ENCODE assay signal across 13 cellular contexts in genomic region chr17:30805944-30806456, GRCh38. TPM values are rescaled to one million over a fixed set of nuclear protein-coding genes. Genes with fewer than 3 reads are reported as not detected.
DNase-seq lines count a peak whose midpoint lies in the region; ATAC-seq and TF ChIP-seq lines count a peak whose summit lies in the region.
"Had no signal": no experiment of that assay in that cellular context is flagged by ENCODE, and none has a peak within 500 bp of the region (broad histone marks: within the 10 kb centered on the region; RNA-seq: fewer than 3 reads in every experiment).

No MANE protein-coding gene starts in this region.

- DNase-seq in CD8-positive, alpha-beta memory T cell = peak in 1 of 5 donors; percentile 36
- DNase-seq in HL-60 (ENCODE audit: low read depth in 1 of 2, low spot score in 1 of 2) (no peak), natural killer cell (no peak), GM10266 (ENCODE audit: extremely low spot score) (no peak)
- DNase-seq: caudate nucleus, NCI-H2107, Right ventricle myocardium superior, upper lobe of left lung had no signal

- H3K4me3 ChIP-seq in CD8-positive, alpha-beta memory T cell (ENCODE audit: low read length) = no peak overlapping the region
- no peak overlapping the region for H3K4me3 ChIP-seq in HL-60 (replicated peaks; ENCODE audit: insufficient read depth, low read length)
- H3K4me3 ChIP-seq: lung, prostate gland, upper lobe of left lung had no signal

- H3K4me3 Mint-ChIP-seq in CD8-positive, alpha-beta memory T cell = peak overlapping the region in 4 of 7 donors; percentile 1 to 50 (median 30)
- peak overlapping the region; percentile 27 for H3K4me3 Mint-ChIP-seq in activated T-helper 17 cell treated with anti-CD3 and anti-CD28 coated beads, Interleukin-2, amount 50 U/mL, for 72 hours
- H3K4me3 Mint-ChIP-seq in natural killer cell = peak overlapping the region; percentile 45

- POLR2A ChIA-PET in CD8-positive, alpha-beta memory T cell (lab: Charles Lee) = interaction anchor here (1.3 kb wide), 1 partner anchor 19 kb away, joined by 8 read pairs; the partner anchor contains the start of gene CRLF3

- H3K9me3 ChIP-seq in CD8-positive, alpha-beta memory T cell (ENCODE audit: low read length) = no peaks in the 10 kb centered on the region
- H3K9me3 ChIP-seq: prostate gland, upper lobe of left lung had no signal

- peak overlapping the region; percentile 38 to 96 (median 77) for H3K27ac Mint-ChIP-seq in CD8-positive, alpha-beta memory T cell
- H3K27ac Mint-ChIP-seq in activated T-helper 17 cell treated with anti-CD3 and anti-CD28 coated beads, Interleukin-2, amount 50 U/mL, for 72 hours = peak overlapping the region; percentile 71
- peak overlapping the region; percentile 48 to 96 for H3K27ac Mint-ChIP-seq in natural killer cell

- ATAC-seq in activated T-helper 17 cell treated with anti-CD3 and anti-CD28 coated beads, Interleukin-2, amount 50 U/mL, for 72 hours (replicated peaks) = no peak
- ATAC-seq in natural killer cell (no peak), HG03469 (IDR thresholded peaks at IDR 0.05; ENCODE audit: unreplicated experiment) (no peak), HG03378 (IDR thresholded peaks at IDR 0.05; ENCODE audit: unreplicated experiment) (no peak)

- CTCF ChIA-PET in CD8-positive, alpha-beta memory T cell (lab: Charles Lee) = interaction anchor here (1.1 to 4.0 kb wide), 3 partner anchors 20 to 39 kb away, joined by 3 to 58 read pairs (median 4); partner anchors contain the start of gene CRLF3

- H3K4me1 Mint-ChIP-seq in CD8-positive, alpha-beta memory T cell = peaks cover 46 to 66% (median 59%) of the 10 kb centered on the region in 3 donors
- H3K4me1 Mint-ChIP-seq in activated T-helper 17 cell treated with anti-CD3 and anti-CD28 coated beads, Interleukin-2, amount 50 U/mL, for 72 hours = peaks cover 15% of the 10 kb centered on the region
- peaks cover 28 to 42% of the 10 kb centered on the region in 2 donors for H3K4me1 Mint-ChIP-seq in natural killer cell

- peaks cover 28% of the 10 kb centered on the region for H3K36me3 ChIP-seq in CD8-positive, alpha-beta memory T cell (ENCODE audit: insufficient read depth, low read length)
- H3K36me3 ChIP-seq: prostate gland had no signal

- H3K36me3 Mint-ChIP-seq in CD8-positive, alpha-beta memory T cell = peaks cover 7 to 49% (median 19%) of the 10 kb centered on the region in 3 donors
- peaks cover 63% of the 10 kb centered on the region for H3K36me3 Mint-ChIP-seq in activated T-helper 17 cell treated with anti-CD3 and anti-CD28 coated beads, Interleukin-2, amount 50 U/mL, for 72 hours (ENCODE audit: low read depth)
- peaks cover 19% of the 10 kb centered on the region for H3K36me3 Mint-ChIP-seq in natural killer cell

- H3K27ac ChIP-seq in CD8-positive, alpha-beta memory T cell (ENCODE audit: low read depth, low read length) = no peak overlapping the region
- H3K27ac ChIP-seq in HL-60 (replicated peaks) = no peak overlapping the region
- H3K27ac ChIP-seq: prostate gland, upper lobe of left lung had no signal

- H3K27me3 ChIP-seq in CD8-positive, alpha-beta memory T cell (ENCODE audit: insufficient read depth, low read length, poor library complexity, severe bottlenecking) = no peaks in the 10 kb centered on the region
- H3K27me3 ChIP-seq in HL-60 (ENCODE audit: insufficient read depth, poor library complexity, severe bottlenecking) = no peaks in the 10 kb centered on the region
- H3K27me3 ChIP-seq: upper lobe of left lung had no signal

- TF ChIP-seq CTCF in HL-60 (IDR thresholded peaks at IDR 0.05; ENCODE audit: insufficient read depth, low read length) (peak; percentile 12), natural killer cell (IDR thresholded peaks at IDR 0.05) (peak; percentile 21), GM10266 (IDR thresholded peaks at IDR 0.05; ENCODE audit: control insufficient read depth, insufficient read depth, low read depth, missing control alignments) (no peak)

- peaks cover 43% of the 10 kb centered on the region for H3K4me1 ChIP-seq in CD8-positive, alpha-beta memory T cell (ENCODE audit: insufficient read depth, low read length)
- H3K4me1 ChIP-seq: prostate gland had no signal

- H3K9me3 Mint-ChIP-seq in CD8-positive, alpha-beta memory T cell = no peaks in the 10 kb centered on the region
- no peaks in the 10 kb centered on the region for H3K9me3 Mint-ChIP-seq in activated T-helper 17 cell treated with anti-CD3 and anti-CD28 coated beads, Interleukin-2, amount 50 U/mL, for 72 hours
- no peaks in the 10 kb centered on the region for H3K9me3 Mint-ChIP-seq in natural killer cell

- intact Hi-C loops in natural killer cell (cut with micrococcal nuclease) = no loop called here

- no peaks in the 10 kb centered on the region for H3K27me3 Mint-ChIP-seq in CD8-positive, alpha-beta memory T cell
- H3K27me3 Mint-ChIP-seq in activated T-helper 17 cell treated with anti-CD3 and anti-CD28 coated beads, Interleukin-2, amount 50 U/mL, for 72 hours = no peaks in the 10 kb centered on the region
- no peaks in the 10 kb centered on the region for H3K27me3 Mint-ChIP-seq in natural killer cell (ENCODE audit: low read depth in 2 of 2)

RNA-seq across cellular contexts. Expression of gene CRLF3, which starts 18.5 kb away (rescaled TPM):
- 10 to 100 TPM; 42.7 to 43.0 TPM for total RNA-seq in CD8-positive, alpha-beta memory T cell
- 108 TPM for polyA plus RNA-seq in CD8-positive, alpha-beta memory T cell
- total RNA-seq in activated T-helper 17 cell treated with anti-CD3 and anti-CD28 coated beads, Interleukin-2, amount 50 U/mL, for 72 hours = 10 to 100 TPM; 42.9 to 55.4 TPM
- total RNA-seq in natural killer cell = 10 to 100 TPM; 49.0 to 89.0 (median 62.2) TPM

RNA-seq across cellular contexts. Expression of gene ATAD5, which starts 25.8 kb away (rescaled TPM):
- total RNA-seq in CD8-positive, alpha-beta memory T cell = 10 to 100 TPM; 25.5 to 27.8 TPM
- polyA plus RNA-seq in CD8-positive, alpha-beta memory T cell = 2.3 TPM
- 10 to 100 TPM; 35.8 to 38.6 TPM for total RNA-seq in activated T-helper 17 cell treated with anti-CD3 and anti-CD28 coated beads, Interleukin-2, amount 50 U/mL, for 72 hours
- 1 to 10 TPM; 5.5 to 6.6 (median 5.6) TPM for total RNA-seq in natural killer cell
